ENCODE assay signal across 21 cellular contexts in the genomic region with DNA sequence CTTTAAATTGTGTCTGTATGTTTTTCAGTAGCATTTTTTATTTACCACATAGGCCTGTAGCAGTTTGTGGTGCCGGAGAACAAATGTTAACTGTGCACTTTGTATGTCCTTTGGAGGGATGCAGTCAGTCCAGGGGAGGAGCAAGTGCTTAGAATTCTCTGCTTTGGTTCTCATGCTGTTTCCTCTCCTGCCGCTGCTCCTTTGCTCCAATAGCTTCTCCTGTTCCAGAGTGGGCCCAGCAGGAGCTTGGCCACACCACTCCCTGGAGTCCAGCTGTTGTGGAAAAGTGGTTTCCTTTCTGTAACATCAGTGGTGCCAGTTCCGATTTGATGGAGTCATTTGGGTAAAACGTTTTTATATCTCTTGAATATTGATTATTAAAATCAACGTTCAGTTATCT. TPM values are rescaled to one million over a fixed set of nuclear protein-coding genes. Genes with fewer than 3 reads are reported as not detected.
DNase-seq lines count a peak whose midpoint lies in the region; ATAC-seq, FAIRE-seq and TF ChIP-seq lines count a peak whose summit lies in the region.
"Had no signal": no experiment of that assay in that cellular context is flagged by ENCODE, and none has a peak within 500 bp of the region (broad histone marks: within the 10 kb centered on the region; RNA-seq: fewer than 3 reads in every experiment).

No MANE protein-coding gene starts in this region.

- H3K9me3 ChIP-seq in K562 (replicated peaks; ENCODE audit: control insufficient read depth, insufficient read depth, low read depth, low read length), result no peaks in the 10 kb centered on the region
- H3K9me3 ChIP-seq in ovary, result no peaks in the 10 kb centered on the region
- H3K9me3 ChIP-seq in gastroesophageal sphincter, result no peaks in the 10 kb centered on the region
- H3K9me3 ChIP-seq: SK-N-SH had no signal

- TF ChIP-seq CTCF in K562 (IDR thresholded peaks at IDR 0.05 in 2 of 3, conservative IDR thresholded peaks at IDR 0.05 in 1 of 3; ENCODE audit: insufficient read depth in 2 of 3, low read depth in 1 of 3, low read length in 3 of 3) (no peak), ovary (IDR thresholded peaks at IDR 0.05) (no peak), gastroesophageal sphincter (IDR thresholded peaks at IDR 0.05) (no peak)

- TF ChIP-seq EP300 in K562 (IDR thresholded peaks at IDR 0.05; ENCODE audit: low read length) (no peak), ovary (IDR thresholded peaks at IDR 0.05) (no peak), gastroesophageal sphincter (IDR thresholded peaks at IDR 0.05) (no peak)

- H3K27ac ChIP-seq in K562 (ENCODE audit: extremely low read depth, low read depth, low read length) (no peak overlapping the region), ovary (no peak overlapping the region), gastroesophageal sphincter (no peak overlapping the region)
- H3K27ac ChIP-seq: C4-2B had no signal

- H3K79me2 ChIP-seq in K562 (ENCODE audit: control insufficient read depth, insufficient read depth, low read length), result peaks cover 4% of the 10 kb centered on the region; the same call in 1 of the 3 replicates

- FAIRE-seq in K562 (lab: Jason Lieb, UNC), result peak; percentile 15
- FAIRE-seq: H54, RCC 7860 had no signal

- no peak overlapping the region for H2AFZ ChIP-seq in K562 (ENCODE audit: low read depth, low read length)

- H3K27me3 ChIP-seq in K562 (ENCODE audit: control insufficient read depth in 2 of 2, insufficient read depth in 2 of 2, low read length in 2 of 2), result no peaks in the 10 kb centered on the region
- H3K27me3 ChIP-seq in ovary, result no peaks in the 10 kb centered on the region
- no peaks in the 10 kb centered on the region for H3K27me3 ChIP-seq in gastroesophageal sphincter

- H3K4me1 ChIP-seq in K562 (replicated peaks in 1 of 2; ENCODE audit: control insufficient read depth in 2 of 2, insufficient read depth in 2 of 2, low read length in 2 of 2), result no peaks in the 10 kb centered on the region
- no peaks in the 10 kb centered on the region for H3K4me1 ChIP-seq in ovary (ENCODE audit: insufficient read depth)
- no peaks in the 10 kb centered on the region for H3K4me1 ChIP-seq in gastroesophageal sphincter

- DNase-seq in LHCN-M2 (ENCODE audit: low read depth) (peak; percentile 55), K562 (ENCODE audit: extremely low read depth in 1 of 4, low spot score in 3 of 4) (no peak), iris pigment epithelial cell (ENCODE audit: low read depth) (peak; percentile 25), stromal cell of bone marrow (ENCODE audit: low read depth) (peak; percentile 15), ovary (no peak), SKM-1 (lab: John Stamatoyannopoulos, UW; ENCODE audit: unreplicated experiment) (no peak)
- DNase-seq: AML-193; GDM1; HFFc6; KG1; MV-4-11; NCI-H1436; NCI-H2029; NCI-H748 treated with DMSO at 0.1 percent for 48 hours; NK-92 treated with Interleukin-12 subunit alpha and Interleukin-12 subunit beta, amount 100 ng/mL, for 24 hours; SK-N-SH had no signal

- H3K4me3 ChIP-seq in K562 (no peak overlapping the region), ovary (no peak overlapping the region), gastroesophageal sphincter (no peak overlapping the region)

- BruUV-seq in K562 (replicated peaks; lab: Mats Ljungman, UMichigan), result no TSS peak

- TF ChIP-seq POLR2A in K562 (conservative IDR thresholded peaks at IDR 0.05) (no peak), ovary (IDR thresholded peaks at IDR 0.05) (no peak), gastroesophageal sphincter (IDR thresholded peaks at IDR 0.05) (no peak)

- H3K36me3 ChIP-seq in K562 (ENCODE audit: control insufficient read depth, insufficient read depth, low read length) (peaks cover 91% of the 10 kb centered on the region), ovary (no peaks in the 10 kb centered on the region), gastroesophageal sphincter (no peaks in the 10 kb centered on the region)

- in situ Hi-C loops in K562 (cut with MboI), result no loop called here

- H3K9ac ChIP-seq in K562 (ENCODE audit: insufficient read depth in 1 of 2, low read depth in 2 of 2, low read length in 2 of 2), result no peak overlapping the region
- H3K9ac ChIP-seq: SK-N-SH had no signal

- no peak for TF ChIP-seq RAD21 in K562 (CRISPR knock-in tag; conservative IDR thresholded peaks at IDR 0.05 in 1 of 2, IDR thresholded peaks at IDR 0.05 in 1 of 2)

- no peak overlapping the region for H3K4me2 ChIP-seq in K562 (ENCODE audit: insufficient read depth, low read length)
- H3K4me2 ChIP-seq: SK-N-SH had no signal

- H4K20me1 ChIP-seq in K562 (replicated peaks; ENCODE audit: control insufficient read depth, insufficient read depth, low read length), result no peaks in the 10 kb centered on the region; the same call in 1 of the 2 replicates

- CTCF ChIA-PET in K562 (lab: Yijun Ruan, JAX; ENCODE audit: low intra/inter-chr PET ratio), result no interaction called here

- intact Hi-C loops in K562 (cut with micrococcal nuclease), result no loop called here
- intact Hi-C loops in ovary (cut with DNase I), result no loop called here

- ATAC-seq in K562 (no peak), gastroesophageal sphincter (no peak)
- ATAC-seq: Right ventricle myocardium inferior had no signal

- H3K9me1 ChIP-seq in K562 (ENCODE audit: control insufficient read depth, insufficient read depth, low read length), result no peaks in the 10 kb centered on the region

- POLR2A ChIA-PET in K562 (lab: Yijun Ruan, JAX), result interaction anchor here (0.9 to 1.8 kb wide), 2 partner anchors 11 to 17 kb away, joined by 5 to 9 read pairs; a partner anchor contains a TSS

- 78% methylated on average over 5 of the region's 5 CpGs for WGBS in K562 (ENCODE audit: insufficient coverage, low coverage, missing lambda C conversion rate)
- 63 to 77% (median 73%) methylated on average over 5 of the region's 5 CpGs for WGBS in ovary, 3 donors
- 89 to 92% methylated on average over 4 to 5 of the region's 5 CpGs for WGBS in gastroesophageal sphincter (ENCODE audit: low coverage in 1 of 2), 2 donors

TF ChIP-seq in K562, 482 proteins besides CTCF, POLR2A, EP300 and RAD21:
- TF ChIP-seq ZNF41 (CRISPR knock-in tag; conservative IDR thresholded peaks at IDR 0.05), result no peak
- no peak for TF ChIP-seq PHF21A (IDR thresholded peaks at IDR 0.05; ENCODE audit: borderline replicate concordance, low read depth)
- no peak for TF ChIP-seq CBFB (CRISPR knock-in tag; IDR thresholded peaks at IDR 0.05)
- TF ChIP-seq, protein P1, sequence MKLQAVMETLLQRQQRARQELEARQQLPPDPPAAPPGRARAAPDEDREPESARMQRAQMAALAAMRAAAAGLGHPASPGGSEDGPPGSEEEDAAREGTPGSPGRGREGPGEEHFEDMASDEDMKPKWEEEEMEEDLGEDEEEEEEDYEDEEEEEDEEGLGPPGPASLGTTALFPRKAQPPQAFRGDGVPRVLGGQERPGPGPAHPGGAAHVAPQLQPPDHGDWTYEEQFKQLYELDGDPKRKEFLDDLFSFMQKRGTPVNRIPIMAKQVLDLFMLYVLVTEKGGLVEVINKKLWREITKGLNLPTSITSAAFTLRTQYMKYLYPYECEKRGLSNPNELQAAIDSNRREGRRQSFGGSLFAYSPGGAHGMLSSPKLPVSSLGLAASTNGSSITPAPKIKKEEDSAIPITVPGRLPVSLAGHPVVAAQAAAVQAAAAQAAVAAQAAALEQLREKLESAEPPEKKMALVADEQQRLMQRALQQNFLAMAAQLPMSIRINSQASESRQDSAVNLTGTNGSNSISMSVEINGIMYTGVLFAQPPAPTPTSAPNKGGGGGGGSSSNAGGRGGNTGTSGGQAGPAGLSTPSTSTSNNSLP (IDR thresholded peaks at IDR 0.05; ENCODE audit: borderline replicate concordance, low read depth, low read length), result no peak
- TF ChIP-seq ZNF444 (CRISPR knock-in tag; IDR thresholded peaks at IDR 0.05), result no peak
- TF ChIP-seq KAT7 (CRISPR knock-in tag; IDR thresholded peaks at IDR 0.05; ENCODE audit: borderline replicate concordance), result no peak
- TF ChIP-seq ZEB2 (IDR thresholded peaks at IDR 0.05), result no peak
- TF ChIP-seq MYC (IDR thresholded peaks at IDR 0.05; ENCODE audit: low read depth, low read length), result no peak
- no peak for TF ChIP-seq MYC (CRISPR knock-in tag; IDR thresholded peaks at IDR 0.05; ENCODE audit: borderline replicate concordance, low read depth)
- no peak for TF ChIP-seq MCM5 (IDR thresholded peaks at IDR 0.05; ENCODE audit: low read depth)

RNA-seq across cellular contexts. Expression of a gene that starts 16.6 kb away (rescaled TPM):
- total RNA-seq in LHCN-M2 (2014; rRNA removed), result 8.0 and 9.9 TPM in 2 replicates
- polyA plus RNA-seq in LHCN-M2 (2012), result 3.1 TPM
- 76.1 and 83.1 TPM in 2 replicates for total RNA-seq in K562 (2011; cell fraction: chromatin; rRNA removed; ENCODE audit: low replicate concordance)
- 43.7 and 48.0 TPM in 2 replicates for total RNA-seq in K562 (2011; cell fraction: nucleolus; rRNA removed)
- total RNA-seq in K562 (2011; cell fraction: nucleoplasm; rRNA removed), result 38.6 and 46.9 TPM in 2 replicates
- total RNA-seq in K562 (2014; rRNA removed), result 13.8 and 14.8 TPM in 2 replicates
- total RNA-seq in K562 (2014; rRNA removed; fragmentation: Illumina TruSeq; extraction: Trizol), result 11.4 and 11.8 TPM in 2 replicates
- total RNA-seq in K562 (2015; rRNA removed; fragmentation: Illumina TruSeq; extraction: Trizol), result 11.9 and 12.3 TPM in 2 replicates
- total RNA-seq in K562 (2021), result 21.0 and 22.9 TPM in 2 replicates
- polyA plus RNA-seq in K562 (2011; rRNA removed), result 13.7 and 17.2 TPM in 2 replicates
- 9.4 and 10.6 TPM in 2 replicates for polyA plus RNA-seq in K562 (2011; cell fraction: cytosol; rRNA removed)
- 45.6 and 60.9 TPM in 2 replicates for polyA plus RNA-seq in K562 (2011; cell fraction: nucleus; rRNA removed)
- polyA plus RNA-seq in K562 (2012), result 12.5 and 13.0 TPM in 2 replicates
- polyA plus RNA-seq in K562 (2014; fragmentation: Illumina TruSeq; extraction: Trizol), result 19.2 and 22.0 TPM in 2 replicates
- 1 to 10 TPM in 1 of 2 experiments, under 1 TPM in 1; 0.84 to 1.0 TPM for polyA plus RNA-seq in K562 (2014; fragmentation: Nextera tagmentation; extraction: Ambion mirVana)
- 13.7 and 14.2 TPM in 2 replicates for polyA plus RNA-seq in K562 (2014; rRNA removed)
- 24.1 and 29.5 TPM in 2 replicates for polyA minus RNA-seq in K562 (2011; rRNA and poly(A)+ RNA removed)
- polyA minus RNA-seq in K562 (2011; cell fraction: cytosol; rRNA and poly(A)+ RNA removed), result 14.7 and 15.0 TPM in 2 replicates
- polyA minus RNA-seq in K562 (2011; cell fraction: nucleus; rRNA and poly(A)+ RNA removed), result 32.3 and 48.4 TPM in 2 replicates
- under 1 TPM; 0.08 to 0.32 (median 0.15) TPM for total RNA-seq in ovary
- polyA plus RNA-seq in ovary, result under 1 TPM; 0.25 to 0.31 TPM
- total RNA-seq in gastroesophageal sphincter, result 1 to 10 TPM in 1 of 4 donors, not detected in 3; 1.2 TPM

Comparison
In these comparisons a context has a peak if more than half of its experiments do, and no peak if none do; other contexts are left out.
1. DNase-seq: peak in LHCN-M2 (single experiment), iris pigment epithelial cell (single experiment) and stromal cell of bone marrow (single experiment); none in K562 (0 of 4), ovary (0 of 5) and SKM-1 (single experiment).